Comparison of ENCODE assay signal across 7 cellular contexts in genomic region chr1:84307398-84307797, GRCh38.
"Had no signal": no experiment of that assay in that cellular context is flagged by ENCODE, and none has a peak within 500 bp of the region (broad histone marks: within the 10 kb centered on the region; RNA-seq: fewer than 3 reads in every experiment).

No MANE protein-coding gene starts in this region.

- DNase-seq: IMR-90, KBM-7, KG1 had no signal

- H3K4me3 ChIP-seq: K562 had no signal

- H3K27ac ChIP-seq: HL-60, KMS-11 had no signal

- ATAC-seq: HepG2, K562 had no signal

- H3K4me2 ChIP-seq: KMS-11 had no signal

- H3K9ac ChIP-seq: KMS-11 had no signal
